1 cellular context compared by ENCODE assay signal in the genomic region with DNA sequence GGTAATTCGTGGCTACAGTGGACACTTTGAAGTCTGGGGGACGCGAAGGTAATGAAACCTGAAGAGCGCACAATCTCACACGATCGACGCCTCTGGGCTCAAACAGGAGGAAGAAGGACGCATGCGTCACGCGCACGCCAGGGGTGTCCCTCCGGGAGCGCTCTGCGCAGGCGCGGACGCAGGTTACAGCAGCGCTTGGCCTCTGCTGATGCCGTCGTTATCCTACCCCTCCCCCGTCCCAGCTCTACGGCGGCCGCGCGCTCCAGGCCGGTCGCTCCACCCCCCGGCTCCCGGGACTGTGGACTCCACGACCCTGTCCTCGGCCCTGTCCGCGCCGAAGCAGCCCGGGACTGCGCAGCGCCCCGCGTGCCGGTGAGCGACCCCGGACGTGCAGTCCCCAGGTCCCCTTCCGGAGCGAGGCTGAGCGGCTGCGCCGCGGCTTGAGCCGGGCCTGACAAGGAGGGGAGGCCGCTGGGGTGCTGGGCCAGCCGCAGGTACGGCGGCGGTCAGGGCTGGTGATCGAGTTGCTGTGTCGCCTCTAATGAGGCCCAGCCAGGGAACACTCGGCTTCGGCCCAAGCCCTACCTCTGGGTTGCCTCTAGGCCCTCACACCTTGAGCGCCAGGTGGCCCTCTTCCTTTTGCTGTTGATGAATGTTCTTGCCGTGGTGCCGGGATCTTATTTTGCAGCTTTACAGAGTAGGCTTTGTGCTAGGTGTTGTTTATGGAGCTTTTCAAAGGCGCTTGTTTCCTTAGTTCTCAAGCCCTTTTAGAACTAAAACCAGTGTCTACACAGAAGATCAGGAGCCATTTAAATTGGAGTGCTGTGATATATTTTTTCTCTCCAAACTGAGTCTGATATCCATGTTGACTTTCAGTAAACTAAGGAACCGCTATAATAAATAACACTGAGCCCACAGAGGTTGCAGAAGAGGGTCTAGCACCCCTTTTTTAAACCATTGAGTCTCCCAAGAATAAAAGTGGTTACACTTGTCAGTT.
TF ChIP-seq lines count a peak whose summit lies in the region.

A gene (plus strand): TSS at position 241 of the 997 bp plus-strand sequence. CDS start 3,517 bp downstream, outside the sequence.

TF ChIP-seq in GM12878, 131 proteins besides CTCF, POLR2A, EP300 and RAD21 (continued from another document):
- TF ChIP-seq EED (IDR thresholded peaks at IDR 0.05; ENCODE audit: low read depth) (no peak), SPI1 (IDR thresholded peaks at IDR 0.05; ENCODE audit: borderline replicate concordance, insufficient read depth, low read depth, low read length) (no peak), DPF2 (IDR thresholded peaks at IDR 0.05) (peak; percentile 55; the same call in 1 of the 2 replicates), PML (IDR thresholded peaks at IDR 0.05; ENCODE audit: low read length) (peak; percentile 82; the same call in 1 of the 2 replicates), ASH2L (IDR thresholded peaks at IDR 0.05; ENCODE audit: borderline replicate concordance, low read depth) (peak; percentile 39; the same call in 1 of the 2 replicates), BMI1 (IDR thresholded peaks at IDR 0.05; ENCODE audit: borderline replicate concordance) (no peak), GABPA (IDR thresholded peaks at IDR 0.05; ENCODE audit: low read depth) (no peak), ZNF207 (IDR thresholded peaks at IDR 0.05; ENCODE audit: borderline replicate concordance) (no peak; the same call in 1 of the 2 replicates), POLR2AphosphoS2 (IDR thresholded peaks at IDR 0.05; ENCODE audit: low read depth, low read length) (peak; percentile 63; the same call in 1 of the 2 replicates), ATF7 (IDR thresholded peaks at IDR 0.05; ENCODE audit: low read depth) (no peak), RELA (IDR thresholded peaks at IDR 0.05; ENCODE audit: borderline replicate concordance, partially characterized antibody) (peak; percentile 6), TCF3 (IDR thresholded peaks at IDR 0.05; ENCODE audit: borderline replicate concordance, insufficient read depth, low read depth, low read length) (no peak), SP1 (IDR thresholded peaks at IDR 0.05; ENCODE audit: low read depth, low read length) (peak; percentile 20)
- TF ChIP-seq, protein P1, sequence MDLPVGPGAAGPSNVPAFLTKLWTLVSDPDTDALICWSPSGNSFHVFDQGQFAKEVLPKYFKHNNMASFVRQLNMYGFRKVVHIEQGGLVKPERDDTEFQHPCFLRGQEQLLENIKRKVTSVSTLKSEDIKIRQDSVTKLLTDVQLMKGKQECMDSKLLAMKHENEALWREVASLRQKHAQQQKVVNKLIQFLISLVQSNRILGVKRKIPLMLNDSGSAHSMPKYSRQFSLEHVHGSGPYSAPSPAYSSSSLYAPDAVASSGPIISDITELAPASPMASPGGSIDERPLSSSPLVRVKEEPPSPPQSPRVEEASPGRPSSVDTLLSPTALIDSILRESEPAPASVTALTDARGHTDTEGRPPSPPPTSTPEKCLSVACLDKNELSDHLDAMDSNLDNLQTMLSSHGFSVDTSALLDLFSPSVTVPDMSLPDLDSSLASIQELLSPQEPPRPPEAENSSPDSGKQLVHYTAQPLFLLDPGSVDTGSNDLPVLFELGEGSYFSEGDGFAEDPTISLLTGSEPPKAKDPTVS (IDR thresholded peaks at IDR 0.05; ENCODE audit: low read depth, low read length) = no peak
- TF ChIP-seq, protein P2, sequence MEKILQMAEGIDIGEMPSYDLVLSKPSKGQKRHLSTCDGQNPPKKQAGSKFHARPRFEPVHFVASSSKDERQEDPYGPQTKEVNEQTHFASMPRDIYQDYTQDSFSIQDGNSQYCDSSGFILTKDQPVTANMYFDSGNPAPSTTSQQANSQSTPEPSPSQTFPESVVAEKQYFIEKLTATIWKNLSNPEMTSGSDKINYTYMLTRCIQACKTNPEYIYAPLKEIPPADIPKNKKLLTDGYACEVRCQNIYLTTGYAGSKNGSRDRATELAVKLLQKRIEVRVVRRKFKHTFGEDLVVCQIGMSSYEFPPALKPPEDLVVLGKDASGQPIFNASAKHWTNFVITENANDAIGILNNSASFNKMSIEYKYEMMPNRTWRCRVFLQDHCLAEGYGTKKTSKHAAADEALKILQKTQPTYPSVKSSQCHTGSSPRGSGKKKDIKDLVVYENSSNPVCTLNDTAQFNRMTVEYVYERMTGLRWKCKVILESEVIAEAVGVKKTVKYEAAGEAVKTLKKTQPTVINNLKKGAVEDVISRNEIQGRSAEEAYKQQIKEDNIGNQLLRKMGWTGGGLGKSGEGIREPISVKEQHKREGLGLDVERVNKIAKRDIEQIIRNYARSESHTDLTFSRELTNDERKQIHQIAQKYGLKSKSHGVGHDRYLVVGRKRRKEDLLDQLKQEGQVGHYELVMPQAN (conservative IDR thresholded peaks at IDR 0.05) = peak; percentile 63
